Comparison of ENCODE assay signal across 1 cellular context in genomic region chr21:29232601-29233541, GRCh38.
TF ChIP-seq lines count a peak whose summit lies in the region.

No MANE protein-coding gene starts in this region.

TF ChIP-seq in K562, 482 proteins besides CTCF, POLR2A, EP300 and RAD21 (continued from another document and continues in another):
- no peak for TF ChIP-seq LCOR (CRISPR knock-in tag; IDR thresholded peaks at IDR 0.05)
- peak; percentile 4; the same call in 1 of the 2 replicates for TF ChIP-seq ZNF316 (IDR thresholded peaks at IDR 0.05)
- TF ChIP-seq NFE2 (IDR thresholded peaks at IDR 0.05; ENCODE audit: low read depth): peak; percentile 46; the same call in 1 of the 2 replicates
- TF ChIP-seq PBX2 (CRISPR knock-in tag; IDR thresholded peaks at IDR 0.05; ENCODE audit: low read depth): no peak
- TF ChIP-seq PBX2 (tag; conservative IDR thresholded peaks at IDR 0.05; ENCODE audit: low read depth): peak; percentile 77
- TF ChIP-seq PKNOX1 (IDR thresholded peaks at IDR 0.05): peak; percentile 54
- TF ChIP-seq HDAC3 (IDR thresholded peaks at IDR 0.05; ENCODE audit: borderline replicate concordance, partially characterized antibody): peak; percentile 37
- TF ChIP-seq TCF3 (CRISPR knock-in tag; IDR thresholded peaks at IDR 0.05): peak; percentile 67
- TF ChIP-seq SMARCA5 (IDR thresholded peaks at IDR 0.05): peak; percentile 48; the same call in 1 of the 2 replicates
- TF ChIP-seq BMI1 (IDR thresholded peaks at IDR 0.05; ENCODE audit: low read length): 0 out of 2 replicates have a peak, but pooled peaks have one; percentile 20
- no peak for TF ChIP-seq ZBTB1 (CRISPR knock-in tag; IDR thresholded peaks at IDR 0.05; ENCODE audit: borderline replicate concordance, low read depth)
- TF ChIP-seq C11orf30 (IDR thresholded peaks at IDR 0.05; ENCODE audit: low read depth): peak; percentile 32; the same call in 1 of the 2 replicates
- peak; percentile 54 for TF ChIP-seq KLF16 (IDR thresholded peaks at IDR 0.05)
- TF ChIP-seq LEF1 (IDR thresholded peaks at IDR 0.05): 0 out of 2 replicates have a peak, but pooled peaks have one; percentile 24
- peak; percentile 33 to 46; a peak in 1 of 4 replicates for TF ChIP-seq KDM1A (IDR thresholded peaks at IDR 0.05)
- TF ChIP-seq E2F1 (CRISPR knock-in tag; IDR thresholded peaks at IDR 0.05): no peak
- TF ChIP-seq ZNF280B (CRISPR knock-in tag; IDR thresholded peaks at IDR 0.05): no peak
- peak; percentile 90 for TF ChIP-seq TAL1 (IDR thresholded peaks at IDR 0.05)
- TF ChIP-seq CTBP1 (IDR thresholded peaks at IDR 0.05; ENCODE audit: borderline replicate concordance): no peak
- peak; percentile 56; the same call in 1 of the 2 replicates for TF ChIP-seq CEBPB (tag; IDR thresholded peaks at IDR 0.05)
- peak; percentile 33 for TF ChIP-seq CCNT2 (IDR thresholded peaks at IDR 0.05; ENCODE audit: borderline replicate concordance, extremely low read depth, insufficient read length, low read depth, low read length)
- TF ChIP-seq ELF1 (tag; IDR thresholded peaks at IDR 0.05): no peak
- no peak for TF ChIP-seq CEBPG (CRISPR knock-in tag; IDR thresholded peaks at IDR 0.05)
- TF ChIP-seq CEBPG (tag; conservative IDR thresholded peaks at IDR 0.05 in 1 of 2, IDR thresholded peaks at IDR 0.05 in 1 of 2): peak; percentile 66 to 70
- TF ChIP-seq JUND (IDR thresholded peaks at IDR 0.05; ENCODE audit: borderline replicate concordance, low read depth, low read length): peak; percentile 81
- TF ChIP-seq JUND (tag; IDR thresholded peaks at IDR 0.05; ENCODE audit: borderline replicate concordance, low read depth, low read length): peak; percentile 65; the same call in 2 of the 3 replicates
- TF ChIP-seq DPF2 (IDR thresholded peaks at IDR 0.05): peak; percentile 86
- peak; percentile 74 for TF ChIP-seq SMARCA4 (IDR thresholded peaks at IDR 0.05)
- TF ChIP-seq GABPA (tag; conservative IDR thresholded peaks at IDR 0.05; ENCODE audit: low read depth): 0 out of 2 replicates have a peak, but pooled peaks have one; percentile 22
- TF ChIP-seq GATAD2A (IDR thresholded peaks at IDR 0.05): no peak
- TF ChIP-seq ZBTB26 (CRISPR knock-in tag; IDR thresholded peaks at IDR 0.05): no peak
- TF ChIP-seq MBD2 (IDR thresholded peaks at IDR 0.05; ENCODE audit: borderline replicate concordance, low read depth): no peak
- peak; percentile 38; the same call in 1 of the 2 replicates for TF ChIP-seq SMAD4 (CRISPR knock-in tag; conservative IDR thresholded peaks at IDR 0.05)
- peak in 1 of 2 experiments; percentile 12; a peak in 1 of 4 replicates for TF ChIP-seq ZMIZ1 (IDR thresholded peaks at IDR 0.05; ENCODE audit: low read depth in 2 of 2, low read length in 2 of 2)
- no peak for TF ChIP-seq TBL1XR1 (IDR thresholded peaks at IDR 0.05; ENCODE audit: low read length in 2 of 2)
- TF ChIP-seq CBFA2T2 (conservative IDR thresholded peaks at IDR 0.05): peak; percentile 87
- peak; percentile 50; the same call in 1 of the 2 replicates for TF ChIP-seq SOX6 (IDR thresholded peaks at IDR 0.05)
- peak; percentile 78 for TF ChIP-seq SMARCE1 (IDR thresholded peaks at IDR 0.05)
- no peak for TF ChIP-seq ATF1 (CRISPR knock-in tag; IDR thresholded peaks at IDR 0.05)
- TF ChIP-seq ATF1 (tag; IDR thresholded peaks at IDR 0.05): peak; percentile 58
- no peak for TF ChIP-seq ZNF165 (CRISPR knock-in tag; IDR thresholded peaks at IDR 0.05; ENCODE audit: borderline replicate concordance)
- peak; percentile 48; the same call in 1 of the 2 replicates for TF ChIP-seq FOXM1 (IDR thresholded peaks at IDR 0.05; ENCODE audit: low read depth)
- TF ChIP-seq FOXM1 (CRISPR knock-in tag; IDR thresholded peaks at IDR 0.05; ENCODE audit: low read depth): no peak
- TF ChIP-seq RCOR1 (IDR thresholded peaks at IDR 0.05; ENCODE audit: borderline replicate concordance in 1 of 2, low read depth in 2 of 2, low read length in 2 of 2): peak in 1 of 2 experiments; percentile 64; a peak in 2 of 4 replicates
- peak; percentile 64 for TF ChIP-seq FOXJ2 (tag; IDR thresholded peaks at IDR 0.05)
- TF ChIP-seq PML (IDR thresholded peaks at IDR 0.05; ENCODE audit: low read length): peak; percentile 73
- peak in 1 of 2 experiments; percentile 21; a peak in 1 of 4 replicates for TF ChIP-seq TEAD1 (CRISPR knock-in tag; IDR thresholded peaks at IDR 0.05)
- peak; percentile 91 for TF ChIP-seq CBFA2T3 (IDR thresholded peaks at IDR 0.05)
- 0 out of 2 replicates have a peak, but pooled peaks have one; percentile 29 for TF ChIP-seq SMARCC2 (IDR thresholded peaks at IDR 0.05; ENCODE audit: low read depth)
- no peak for TF ChIP-seq HBP1 (CRISPR knock-in tag; IDR thresholded peaks at IDR 0.05)
- TF ChIP-seq ATF3 (IDR thresholded peaks at IDR 0.05): peak; percentile 73
- no peak for TF ChIP-seq ATF3 (CRISPR knock-in tag; conservative IDR thresholded peaks at IDR 0.05)
- TF ChIP-seq ARID1B (IDR thresholded peaks at IDR 0.05): peak; percentile 91
- no peak for TF ChIP-seq TAF1 (IDR thresholded peaks at IDR 0.05; ENCODE audit: control insufficient read depth, extremely low read depth, insufficient read depth, low read length, severe bottlenecking)
- TF ChIP-seq MTA2 (IDR thresholded peaks at IDR 0.05; ENCODE audit: low read depth): peak; percentile 66; the same call in 1 of the 2 replicates
- peak; percentile 83 for TF ChIP-seq ZNF384 (IDR thresholded peaks at IDR 0.05; ENCODE audit: low read depth, low read length)
- TF ChIP-seq VEZF1 (CRISPR knock-in tag; IDR thresholded peaks at IDR 0.05): peak; percentile 46
